ENCODE assay signal across 8 cellular contexts in genomic region chr1:15799004-15799867, GRCh38. TPM values are rescaled to one million over a fixed set of nuclear protein-coding genes. Genes with fewer than 3 reads are reported as not detected.
DNase-seq lines count a peak whose midpoint lies in the region; ATAC-seq, FAIRE-seq and TF ChIP-seq lines count a peak whose summit lies in the region.

No MANE protein-coding gene starts in this region.

- ATAC-seq in omental fat pad (ENCODE audit: low FRiP score) (peak; percentile 79), GM19023 (IDR thresholded peaks at IDR 0.05; ENCODE audit: unreplicated experiment) (no peak)

- TF ChIP-seq CTCF in epithelial cell of esophagus (IDR thresholded peaks at IDR 0.05; ENCODE audit: insufficient read depth, low read depth, low read length, missing control alignments) (no peak), omental fat pad (IDR thresholded peaks at IDR 0.05) (no peak), D721Med (IDR thresholded peaks at IDR 0.05; ENCODE audit: insufficient read depth, missing control alignments) (no peak)

- FAIRE-seq in D721Med (lab: Jason Lieb, UNC) = no peak

- DNase-seq in CD1c-positive myeloid dendritic cell (ENCODE audit: extremely low spot score) (peak; percentile 29), MV-4-11 (lab: John Stamatoyannopoulos, UW) (peak; percentile 68), epithelial cell of esophagus (ENCODE audit: low read depth) (peak; percentile 98), omental fat pad (ENCODE audit: low spot score) (peak; percentile 58), NCI-H446 treated with DMSO at 0.1 percent for 48 hours (lab: John Stamatoyannopoulos, UW) (no peak), D721Med (ENCODE audit: insufficient read length, low spot score) (no peak), COLO668 (lab: John Stamatoyannopoulos, UW; ENCODE audit: unreplicated experiment) (no peak)

- no peak overlapping the region for H3K4me3 ChIP-seq in epithelial cell of esophagus (ENCODE audit: low read length)

RNA-seq across cellular contexts. Expression of gene UQCRHL, which starts 8.2 kb away (rescaled TPM):
- total RNA-seq in omental fat pad = 1 to 10 TPM in 2 of 4 donors, under 1 TPM in 2; 0.63 to 1.9 (median 0.95) TPM

RNA-seq across cellular contexts. Expression of gene FBLIM1, which starts 40.6 kb away (rescaled TPM):
- 10 to 100 TPM; 10.4 to 34.0 (median 17.4) TPM for total RNA-seq in omental fat pad

RNA-seq across cellular contexts. Expression of gene SPEN, which starts 48.3 kb away (rescaled TPM):
- total RNA-seq in omental fat pad = 10 to 100 TPM; 33.4 to 64.0 (median 51.5) TPM

RNA-seq across cellular contexts. Expression of gene TMEM82, which starts 56.9 kb away (rescaled TPM):
- not detected for total RNA-seq in omental fat pad

Comparison
In these comparisons a context has a peak if more than half of its experiments do, and no peak if none do; other contexts are left out.
1. DNase-seq: peak in CD1c-positive myeloid dendritic cell (single experiment), MV-4-11 (single experiment), epithelial cell of esophagus (single experiment) and omental fat pad (single experiment); none in NCI-H446 treated with DMSO at 0.1 percent for 48 hours (single experiment), D721Med (single experiment) and COLO668 (single experiment).